Comparison of ENCODE assay signal across 1 cellular context in the genomic region with DNA sequence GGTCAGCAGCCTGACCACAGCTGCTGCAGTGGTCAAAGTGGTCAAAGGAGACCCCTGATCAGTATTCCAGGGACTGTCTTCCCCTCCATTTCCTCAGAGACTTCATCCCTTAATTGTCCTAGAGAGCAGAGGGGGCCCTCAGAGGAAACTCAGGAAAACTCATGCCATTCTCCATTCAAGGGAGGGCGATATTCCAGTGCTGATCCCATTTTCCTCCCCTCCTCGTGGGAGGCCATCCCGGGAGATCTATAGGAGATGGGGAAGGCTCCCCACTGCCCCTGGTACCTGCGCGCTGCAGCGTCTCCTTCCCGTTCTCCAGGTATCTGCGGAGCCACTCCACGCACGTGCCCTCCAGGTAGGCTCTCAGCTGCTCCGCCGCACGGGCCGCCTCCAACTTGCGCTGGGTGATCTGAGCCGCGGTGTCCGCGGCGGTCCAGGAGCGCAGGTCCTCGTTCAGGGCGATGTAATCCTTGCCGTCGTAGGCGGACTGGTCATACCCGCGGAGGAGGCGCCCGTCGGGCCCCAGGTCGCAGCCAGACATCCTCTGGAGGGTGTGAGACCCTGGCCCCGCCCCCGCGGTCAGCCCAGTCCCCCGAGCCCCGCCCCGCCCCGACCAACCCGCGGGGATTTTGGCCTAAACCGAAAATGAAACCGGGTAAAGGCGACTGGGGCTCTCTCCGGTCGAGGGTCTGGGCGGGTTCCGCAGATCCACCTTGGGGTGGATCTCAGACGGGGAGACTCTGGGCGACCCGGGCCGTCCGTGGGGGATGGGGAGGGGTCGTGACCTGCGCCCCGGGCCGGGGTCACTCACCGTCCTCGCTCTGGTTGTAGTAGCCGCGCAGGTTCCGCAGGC.
TF ChIP-seq lines count a peak whose summit lies in the region.

No MANE protein-coding gene starts in this region.

TF ChIP-seq in K562, 482 proteins besides CTCF, POLR2A, EP300 and RAD21 (continued from another document):
- TF ChIP-seq, protein P1, sequence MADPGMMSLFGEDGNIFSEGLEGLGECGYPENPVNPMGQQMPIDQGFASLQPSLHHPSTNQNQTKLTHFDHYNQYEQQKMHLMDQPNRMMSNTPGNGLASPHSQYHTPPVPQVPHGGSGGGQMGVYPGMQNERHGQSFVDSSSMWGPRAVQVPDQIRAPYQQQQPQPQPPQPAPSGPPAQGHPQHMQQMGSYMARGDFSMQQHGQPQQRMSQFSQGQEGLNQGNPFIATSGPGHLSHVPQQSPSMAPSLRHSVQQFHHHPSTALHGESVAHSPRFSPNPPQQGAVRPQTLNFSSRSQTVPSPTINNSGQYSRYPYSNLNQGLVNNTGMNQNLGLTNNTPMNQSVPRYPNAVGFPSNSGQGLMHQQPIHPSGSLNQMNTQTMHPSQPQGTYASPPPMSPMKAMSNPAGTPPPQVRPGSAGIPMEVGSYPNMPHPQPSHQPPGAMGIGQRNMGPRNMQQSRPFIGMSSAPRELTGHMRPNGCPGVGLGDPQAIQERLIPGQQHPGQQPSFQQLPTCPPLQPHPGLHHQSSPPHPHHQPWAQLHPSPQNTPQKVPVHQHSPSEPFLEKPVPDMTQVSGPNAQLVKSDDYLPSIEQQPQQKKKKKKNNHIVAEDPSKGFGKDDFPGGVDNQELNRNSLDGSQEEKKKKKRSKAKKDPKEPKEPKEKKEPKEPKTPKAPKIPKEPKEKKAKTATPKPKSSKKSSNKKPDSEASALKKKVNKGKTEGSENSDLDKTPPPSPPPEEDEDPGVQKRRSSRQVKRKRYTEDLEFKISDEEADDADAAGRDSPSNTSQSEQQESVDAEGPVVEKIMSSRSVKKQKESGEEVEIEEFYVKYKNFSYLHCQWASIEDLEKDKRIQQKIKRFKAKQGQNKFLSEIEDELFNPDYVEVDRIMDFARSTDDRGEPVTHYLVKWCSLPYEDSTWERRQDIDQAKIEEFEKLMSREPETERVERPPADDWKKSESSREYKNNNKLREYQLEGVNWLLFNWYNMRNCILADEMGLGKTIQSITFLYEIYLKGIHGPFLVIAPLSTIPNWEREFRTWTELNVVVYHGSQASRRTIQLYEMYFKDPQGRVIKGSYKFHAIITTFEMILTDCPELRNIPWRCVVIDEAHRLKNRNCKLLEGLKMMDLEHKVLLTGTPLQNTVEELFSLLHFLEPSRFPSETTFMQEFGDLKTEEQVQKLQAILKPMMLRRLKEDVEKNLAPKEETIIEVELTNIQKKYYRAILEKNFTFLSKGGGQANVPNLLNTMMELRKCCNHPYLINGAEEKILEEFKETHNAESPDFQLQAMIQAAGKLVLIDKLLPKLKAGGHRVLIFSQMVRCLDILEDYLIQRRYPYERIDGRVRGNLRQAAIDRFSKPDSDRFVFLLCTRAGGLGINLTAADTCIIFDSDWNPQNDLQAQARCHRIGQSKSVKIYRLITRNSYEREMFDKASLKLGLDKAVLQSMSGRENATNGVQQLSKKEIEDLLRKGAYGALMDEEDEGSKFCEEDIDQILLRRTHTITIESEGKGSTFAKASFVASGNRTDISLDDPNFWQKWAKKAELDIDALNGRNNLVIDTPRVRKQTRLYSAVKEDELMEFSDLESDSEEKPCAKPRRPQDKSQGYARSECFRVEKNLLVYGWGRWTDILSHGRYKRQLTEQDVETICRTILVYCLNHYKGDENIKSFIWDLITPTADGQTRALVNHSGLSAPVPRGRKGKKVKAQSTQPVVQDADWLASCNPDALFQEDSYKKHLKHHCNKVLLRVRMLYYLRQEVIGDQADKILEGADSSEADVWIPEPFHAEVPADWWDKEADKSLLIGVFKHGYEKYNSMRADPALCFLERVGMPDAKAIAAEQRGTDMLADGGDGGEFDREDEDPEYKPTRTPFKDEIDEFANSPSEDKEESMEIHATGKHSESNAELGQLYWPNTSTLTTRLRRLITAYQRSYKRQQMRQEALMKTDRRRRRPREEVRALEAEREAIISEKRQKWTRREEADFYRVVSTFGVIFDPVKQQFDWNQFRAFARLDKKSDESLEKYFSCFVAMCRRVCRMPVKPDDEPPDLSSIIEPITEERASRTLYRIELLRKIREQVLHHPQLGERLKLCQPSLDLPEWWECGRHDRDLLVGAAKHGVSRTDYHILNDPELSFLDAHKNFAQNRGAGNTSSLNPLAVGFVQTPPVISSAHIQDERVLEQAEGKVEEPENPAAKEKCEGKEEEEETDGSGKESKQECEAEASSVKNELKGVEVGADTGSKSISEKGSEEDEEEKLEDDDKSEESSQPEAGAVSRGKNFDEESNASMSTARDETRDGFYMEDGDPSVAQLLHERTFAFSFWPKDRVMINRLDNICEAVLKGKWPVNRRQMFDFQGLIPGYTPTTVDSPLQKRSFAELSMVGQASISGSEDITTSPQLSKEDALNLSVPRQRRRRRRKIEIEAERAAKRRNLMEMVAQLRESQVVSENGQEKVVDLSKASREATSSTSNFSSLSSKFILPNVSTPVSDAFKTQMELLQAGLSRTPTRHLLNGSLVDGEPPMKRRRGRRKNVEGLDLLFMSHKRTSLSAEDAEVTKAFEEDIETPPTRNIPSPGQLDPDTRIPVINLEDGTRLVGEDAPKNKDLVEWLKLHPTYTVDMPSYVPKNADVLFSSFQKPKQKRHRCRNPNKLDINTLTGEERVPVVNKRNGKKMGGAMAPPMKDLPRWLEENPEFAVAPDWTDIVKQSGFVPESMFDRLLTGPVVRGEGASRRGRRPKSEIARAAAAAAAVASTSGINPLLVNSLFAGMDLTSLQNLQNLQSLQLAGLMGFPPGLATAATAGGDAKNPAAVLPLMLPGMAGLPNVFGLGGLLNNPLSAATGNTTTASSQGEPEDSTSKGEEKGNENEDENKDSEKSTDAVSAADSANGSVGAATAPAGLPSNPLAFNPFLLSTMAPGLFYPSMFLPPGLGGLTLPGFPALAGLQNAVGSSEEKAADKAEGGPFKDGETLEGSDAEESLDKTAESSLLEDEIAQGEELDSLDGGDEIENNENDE (IDR thresholded peaks at IDR 0.05; ENCODE audit: low read depth, low read length): no peak
- no peak for TF ChIP-seq BRF2 (IDR thresholded peaks at IDR 0.05; ENCODE audit: borderline replicate concordance, insufficient read depth, insufficient read length)
TF ChIP-seq in K562: peak in this region for 0.
